ENCODE assay signal across 24 cellular contexts in the genomic region with DNA sequence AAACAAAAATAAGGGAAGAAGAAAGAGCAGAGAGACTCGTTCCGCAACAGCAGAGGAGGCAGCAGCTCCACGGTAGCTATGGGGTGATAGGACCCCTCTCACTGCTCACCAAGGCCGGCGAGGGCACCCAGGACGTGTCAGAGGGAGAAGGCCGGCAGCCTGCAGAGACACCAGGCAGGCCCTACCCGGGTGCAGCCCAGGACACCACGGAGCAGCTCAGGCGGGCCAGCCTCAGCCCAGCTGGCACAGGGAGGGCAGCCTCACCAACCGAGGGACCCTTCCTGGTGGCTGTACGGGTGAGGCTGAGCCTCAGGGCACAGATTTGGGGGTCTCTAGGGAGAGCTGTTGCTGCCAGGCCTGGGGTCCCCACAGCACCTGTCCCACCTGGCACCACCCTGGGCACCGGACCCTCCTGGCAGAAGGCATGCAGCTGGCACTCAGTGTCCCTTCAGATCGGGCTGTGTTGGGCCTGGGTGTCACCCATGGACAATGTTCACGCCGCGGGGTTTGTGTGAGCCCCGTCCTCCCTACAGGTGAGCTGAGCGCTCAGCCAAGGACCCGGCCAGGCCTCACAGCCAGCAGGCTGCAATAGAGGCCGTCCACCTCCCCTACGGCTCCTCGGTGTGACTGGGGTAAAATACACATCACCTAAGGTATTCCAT. TPM values are rescaled to one million over a fixed set of nuclear protein-coding genes. Genes with fewer than 3 reads are reported as not detected.
A peak's percentile ranks its signal among the peaks of the same experiment; 100 is the strongest.
DNase-seq lines count a peak whose midpoint lies in the region; ATAC-seq and TF ChIP-seq lines count a peak whose summit lies in the region.
"Had no signal": no experiment of that assay in that cellular context is flagged by ENCODE, and none has a peak within 500 bp of the region (broad histone marks: within the 10 kb centered on the region; RNA-seq: fewer than 3 reads in every experiment).

No MANE protein-coding gene starts in this region.

- no peak overlapping the region for H3K4me3 Mint-ChIP-seq in stimulated activated naive CD8-positive, alpha-beta T cell treated with anti-CD3 and anti-CD28 coated beads, Interleukin-15, amount 100 ng/mL, for 72 hours
- H3K4me3 Mint-ChIP-seq in activated B cell treated with CpG ODN at 0.5 μM for 24 hours = peak overlapping the region; percentile 28

- no peak overlapping the region for H3K27ac ChIP-seq in vagina
- H3K27ac ChIP-seq in suprapubic skin = no peak overlapping the region
- H3K27ac ChIP-seq: A549, lower lobe of right lung, prostate gland had no signal

- WGBS in suprapubic skin = 82% methylated on average over 21 of the region's 23 CpGs

- POLR2A ChIA-PET in activated B cell treated with CpG ODN at 0.5 μM for 24 hours (lab: Charles Lee) = interaction anchor here (0.9 to 1.0 kb wide), 3 partner anchors 130 to 215 kb away, joined by 3 to 4 read pairs (median 3); partner anchors contain the start of genes RBFA and TXNL4A

- H3K9me3 ChIP-seq in vagina = no peaks in the 10 kb centered on the region
- H3K9me3 ChIP-seq in suprapubic skin = no peaks in the 10 kb centered on the region
- H3K9me3 ChIP-seq: A549, BE2C, lower lobe of right lung, prostate gland had no signal

- no peak for TF ChIP-seq EP300 in suprapubic skin (IDR thresholded peaks at IDR 0.05)

- TF ChIP-seq CTCF in activated B cell treated with CpG ODN at 0.5 μM for 24 hours (IDR thresholded peaks at IDR 0.05) (no peak), vagina (IDR thresholded peaks at IDR 0.05) (no peak), suprapubic skin (IDR thresholded peaks at IDR 0.05) (no peak)

- intact Hi-C loops in activated B cell treated with CpG ODN at 0.5 μM for 24 hours (cut with micrococcal nuclease) (loop anchor here (1.0 kb wide), 1 partner anchor 8 kb away; no protein-coding TSS in a partner anchor), vagina (cut with DNase I) (no loop called here)

- H3K4me3 ChIP-seq in vagina = no peak overlapping the region
- H3K4me3 ChIP-seq in suprapubic skin = no peak overlapping the region
- H3K4me3 ChIP-seq: A549, lower lobe of right lung, prostate gland had no signal

- CTCF ChIA-PET in activated B cell treated with CpG ODN at 0.5 μM for 24 hours (lab: Charles Lee) = no interaction called here

- no peaks in the 10 kb centered on the region for H3K4me1 ChIP-seq in vagina
- H3K4me1 ChIP-seq in suprapubic skin = no peaks in the 10 kb centered on the region
- H3K4me1 ChIP-seq: A549, BE2C, prostate gland had no signal

- no peaks in the 10 kb centered on the region for H3K36me3 Mint-ChIP-seq in activated B cell treated with CpG ODN at 0.5 μM for 24 hours (ENCODE audit: low read depth)

- H3K36me3 ChIP-seq in vagina (no peaks in the 10 kb centered on the region), suprapubic skin (no peaks in the 10 kb centered on the region)
- H3K36me3 ChIP-seq: BE2C, lower lobe of right lung, prostate gland had no signal

- DNase-seq in stimulated activated naive CD8-positive, alpha-beta T cell treated with anti-CD3 and anti-CD28 coated beads, Interleukin-15, amount 100 ng/mL, for 72 hours = no peak
- DNase-seq in stimulated activated naive CD8-positive, alpha-beta T cell treated with anti-CD3 and anti-CD28 coated beads, Interleukin-15, Interleukin-2, amounts not matched to agents 100 U/mL and 50 U/mL, for 24 hours = no peak
- DNase-seq in activated B cell treated with CpG ODN at 0.5 μM for 24 hours (no peak), myocyte (ENCODE audit: low read depth) (peak; percentile 11), vagina (ENCODE audit: extremely low spot score in 2 of 2) (peak; percentile 64 to 77), suprapubic skin (ENCODE audit: low spot score in 2 of 2) (no peak), NCI-H345 (lab: John Stamatoyannopoulos, UW) (no peak)
- DNase-seq: activated CD4-positive, alpha-beta T cell treated with anti-CD3 and anti-CD28 coated beads, Interleukin-2, amount 50 U/mL, for 4 hours; activated naive CD4-positive, alpha-beta T cell treated with Interleukin-2 at 50 U/mL for 16 hours; BE2C; lower lobe of right lung; NCI-H1092 treated with DMSO at 0.1 percent for 48 hours; NCI-H187; NCI-H2171; NCI-H510A treated with DMSO at 0.1 percent for 48 hours; T-helper 1 cell; trophoblast cell had no signal

- ATAC-seq in stimulated activated naive CD8-positive, alpha-beta T cell treated with anti-CD3 and anti-CD28 coated beads, Interleukin-15, amount 100 ng/mL, for 72 hours = peak; percentile 41
- ATAC-seq in stimulated activated naive CD8-positive, alpha-beta T cell treated with anti-CD3 and anti-CD28 coated beads, Interleukin-15, Interleukin-2, amounts not matched to agents 100 U/mL and 50 U/mL, for 24 hours = no peak
- ATAC-seq in activated B cell treated with CpG ODN at 0.5 μM for 24 hours (ENCODE audit: low read depth) (no peak), HG02840 (IDR thresholded peaks at IDR 0.05; ENCODE audit: low FRiP score, unreplicated experiment) (no peak)

- TF ChIP-seq POLR2A in vagina (IDR thresholded peaks at IDR 0.05) (no peak), suprapubic skin (IDR thresholded peaks at IDR 0.05) (no peak)

- peaks cover 10% of the 10 kb centered on the region for H3K4me1 Mint-ChIP-seq in stimulated activated naive CD8-positive, alpha-beta T cell treated with anti-CD3 and anti-CD28 coated beads, Interleukin-15, amount 100 ng/mL, for 72 hours
- peaks cover 32% of the 10 kb centered on the region for H3K4me1 Mint-ChIP-seq in activated B cell treated with CpG ODN at 0.5 μM for 24 hours
- H3K4me1 Mint-ChIP-seq: central memory CD8-positive, alpha-beta T cell had no signal

- H3K9me3 Mint-ChIP-seq in stimulated activated naive CD8-positive, alpha-beta T cell treated with anti-CD3 and anti-CD28 coated beads, Interleukin-15, amount 100 ng/mL, for 72 hours = no peaks in the 10 kb centered on the region
- no peaks in the 10 kb centered on the region for H3K9me3 Mint-ChIP-seq in activated B cell treated with CpG ODN at 0.5 μM for 24 hours
- H3K9me3 Mint-ChIP-seq: central memory CD8-positive, alpha-beta T cell had no signal

- H3K27me3 Mint-ChIP-seq in stimulated activated naive CD8-positive, alpha-beta T cell treated with anti-CD3 and anti-CD28 coated beads, Interleukin-15, amount 100 ng/mL, for 72 hours = peaks cover 28% of the 10 kb centered on the region
- peaks cover 3% of the 10 kb centered on the region for H3K27me3 Mint-ChIP-seq in activated B cell treated with CpG ODN at 0.5 μM for 24 hours

- no peaks in the 10 kb centered on the region for H3K27me3 ChIP-seq in vagina
- peaks cover 18% of the 10 kb centered on the region for H3K27me3 ChIP-seq in suprapubic skin
- H3K27me3 ChIP-seq: BE2C had no signal

- H3K27ac Mint-ChIP-seq in stimulated activated naive CD8-positive, alpha-beta T cell treated with anti-CD3 and anti-CD28 coated beads, Interleukin-15, amount 100 ng/mL, for 72 hours = peak overlapping the region in 1 of 2 donors; percentile 40
- peak overlapping the region; percentile 84 for H3K27ac Mint-ChIP-seq in activated B cell treated with CpG ODN at 0.5 μM for 24 hours

RNA-seq across cellular contexts. Expression of gene KCNG2, which starts 21.5 kb away (rescaled TPM):
- total RNA-seq in activated B cell treated with CpG ODN at 0.5 μM for 24 hours = not detected in 2 replicates
- total RNA-seq in myocyte = 0.08 and 0.42 TPM in 2 replicates
- polyA plus RNA-seq in myocyte (2012) = 0.15 TPM
- not detected for total RNA-seq in vagina
- not detected for total RNA-seq in suprapubic skin
- total RNA-seq: endothelial cell of umbilical vein, glomerular endothelial cell had no signal
- polyA plus RNA-seq: A549, endothelial cell of umbilical vein, keratinocyte had no signal

Comparison
In these comparisons a context has a peak if more than half of its experiments do, and no peak if none do; other contexts are left out.
1. DNase-seq: peak in myocyte (single experiment) and vagina (2 of 2); none in stimulated activated naive CD8-positive, alpha-beta T cell treated with anti-CD3 and anti-CD28 coated beads, Interleukin-15, amount 100 ng/mL, for 72 hours (0 of 2), stimulated activated naive CD8-positive, alpha-beta T cell treated with anti-CD3 and anti-CD28 coated beads, Interleukin-15, Interleukin-2, amounts not matched to agents 100 U/mL and 50 U/mL, for 24 hours (single experiment), activated B cell treated with CpG ODN at 0.5 μM for 24 hours (single experiment), suprapubic skin (0 of 2) and NCI-H345 (single experiment).